In genomic region chr9:78333-78732, GRCh38 we compare ENCODE assay signal across 3 cellular contexts. TPM values are rescaled to one million over a fixed set of nuclear protein-coding genes. Genes with fewer than 3 reads are reported as not detected.
"Had no signal": no experiment of that assay in that cellular context is flagged by ENCODE, and none has a peak within 500 bp of the region (broad histone marks: within the 10 kb centered on the region; RNA-seq: fewer than 3 reads in every experiment).

No MANE protein-coding gene starts in this region.

RNA-seq across cellular contexts. Expression of gene FOXD4, which starts 39.9 kb away (rescaled TPM):
- total RNA-seq: PC-9, Right ventricle myocardium superior, RPMI7951 had no signal
